In genomic region chr16:82587289-82587688, GRCh38 we compare ENCODE assay signal across 8 cellular contexts. TPM values are rescaled to one million over a fixed set of nuclear protein-coding genes. Genes with fewer than 3 reads are reported as not detected.
"Had no signal": no experiment of that assay in that cellular context is flagged by ENCODE, and none has a peak within 500 bp of the region (broad histone marks: within the 10 kb centered on the region; RNA-seq: fewer than 3 reads in every experiment).

No MANE protein-coding gene starts in this region.

- FAIRE-seq: H1, H54, HTR-8/SVneo had no signal

- DNase-seq: H9, HCEC 1CT, IMR-90 had no signal

- ATAC-seq: GM23338 had no signal

- H3K4me3 ChIP-seq: GM23338 had no signal

RNA-seq across cellular contexts. Expression of gene CDH13, which starts 39.5 kb away (rescaled TPM):
- total RNA-seq: HT-29 had no signal
